Comparison of ENCODE assay signal across 11 cellular contexts in the genomic region with DNA sequence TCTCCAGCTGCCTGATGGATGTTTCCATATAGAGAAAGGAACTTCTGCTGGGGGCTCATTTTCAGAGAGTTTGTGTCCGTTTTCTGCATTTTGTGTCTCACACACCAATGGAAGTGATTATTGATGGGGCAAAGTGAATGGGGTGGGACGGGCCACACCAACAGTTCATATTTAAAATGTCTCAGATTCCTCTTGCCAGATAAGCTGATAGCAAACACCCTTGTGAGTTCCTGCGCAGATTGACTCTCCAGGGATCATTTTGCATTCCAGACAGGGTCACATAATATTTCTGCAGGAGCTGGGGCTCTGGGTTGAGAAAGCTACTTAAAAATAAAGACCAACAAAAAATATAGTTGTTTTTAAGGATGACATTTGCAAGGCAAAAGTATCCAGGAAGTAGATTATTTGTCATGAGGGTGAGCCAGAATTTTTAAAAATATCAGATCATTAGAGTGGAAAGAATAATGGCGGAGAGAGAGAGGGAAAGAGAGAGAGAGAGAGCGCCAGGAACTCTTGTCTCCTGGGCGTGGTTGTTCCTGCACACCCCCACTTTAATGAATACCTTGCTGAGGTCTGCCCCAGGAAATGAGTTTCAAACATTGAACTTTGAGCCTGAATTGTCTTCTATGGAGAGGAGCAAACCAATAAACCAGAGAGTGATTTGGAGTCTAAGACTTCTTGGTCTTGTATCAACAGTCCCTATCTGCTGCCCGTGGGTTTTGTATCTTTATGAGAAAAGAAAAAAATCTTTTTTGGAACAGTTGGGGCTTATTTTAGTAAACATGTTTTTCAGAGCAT. TPM values are rescaled to one million over a fixed set of nuclear protein-coding genes. Genes with fewer than 3 reads are reported as not detected.
DNase-seq lines count a peak whose midpoint lies in the region; ATAC-seq and TF ChIP-seq lines count a peak whose summit lies in the region.
"Had no signal": no experiment of that assay in that cellular context is flagged by ENCODE, and none has a peak within 500 bp of the region (broad histone marks: within the 10 kb centered on the region; RNA-seq: fewer than 3 reads in every experiment).

No MANE protein-coding gene starts in this region.

- no peaks in the 10 kb centered on the region for H3K9me3 Mint-ChIP-seq in activated naive CD8-positive, alpha-beta T cell treated with anti-CD3 and anti-CD28 coated beads for 36 hours
- no peaks in the 10 kb centered on the region for H3K9me3 Mint-ChIP-seq in stimulated activated naive CD8-positive, alpha-beta T cell treated with anti-CD3 and anti-CD28 coated beads, Interleukin-15, amount 100 ng/mL, for 72 hours

- peak overlapping the region; percentile 57 for H3K4me2 ChIP-seq in hepatocyte

- H3K4me3 Mint-ChIP-seq in activated naive CD8-positive, alpha-beta T cell treated with anti-CD3 and anti-CD28 coated beads for 36 hours, result no peak overlapping the region
- H3K4me3 Mint-ChIP-seq in stimulated activated naive CD8-positive, alpha-beta T cell treated with anti-CD3 and anti-CD28 coated beads, Interleukin-15, amount 100 ng/mL, for 72 hours, result peak overlapping the region; percentile 25 to 69

- no peak for ATAC-seq in stimulated activated naive CD8-positive, alpha-beta T cell treated with anti-CD3 and anti-CD28 coated beads, Interleukin-15, amount 100 ng/mL, for 72 hours
- ATAC-seq in GM18505 (IDR thresholded peaks at IDR 0.05; ENCODE audit: unreplicated experiment), result no peak

- peak overlapping the region; percentile 87 for H3K27ac ChIP-seq in hepatocyte

- no peaks in the 10 kb centered on the region for H3K9me2 ChIP-seq in hepatocyte (replicated peaks; ENCODE audit: insufficient read depth)

- TF ChIP-seq POLR2A in GM18505 (IDR thresholded peaks at IDR 0.05; ENCODE audit: borderline replicate concordance, extremely low read depth, insufficient read depth, insufficient read length), result no peak

- peaks cover 16% of the 10 kb centered on the region for H3K79me2 ChIP-seq in hepatocyte

- H3K27me3 Mint-ChIP-seq in activated naive CD8-positive, alpha-beta T cell treated with anti-CD3 and anti-CD28 coated beads for 36 hours, result no peaks in the 10 kb centered on the region
- H3K27me3 Mint-ChIP-seq in stimulated activated naive CD8-positive, alpha-beta T cell treated with anti-CD3 and anti-CD28 coated beads, Interleukin-15, amount 100 ng/mL, for 72 hours, result no peaks in the 10 kb centered on the region

- DNase-seq in LoVo (ENCODE audit: low spot score) (peak; percentile 74), hepatocyte (ENCODE audit: low spot score) (peak; percentile 65), NK-92 (lab: John Stamatoyannopoulos, UW; ENCODE audit: unreplicated experiment) (no peak), GM10266 (ENCODE audit: extremely low spot score) (no peak)
- DNase-seq in activated naive CD8-positive, alpha-beta T cell treated with anti-CD3 and anti-CD28 coated beads for 36 hours, result no peak
- DNase-seq in stimulated activated naive CD8-positive, alpha-beta T cell treated with anti-CD3 and anti-CD28 coated beads, Interleukin-15, amount 100 ng/mL, for 72 hours, result no peak
- DNase-seq in activated CD4-positive, alpha-beta T cell treated with anti-CD3 and anti-CD28 coated beads, Interleukin-2, amount 50 U/mL, for 1 hour, result no peak
- DNase-seq: activated T-cell treated with anti-CD3 and anti-CD28 coated beads, Interleukin-2, amount 50 U/mL, for 1 hour; NCI-H510A; stimulated activated CD4-positive, alpha-beta T cell treated with anti-CD3 and anti-CD28 coated beads, Interleukin-12 subunit alpha, Interleukin-12 subunit beta, amount 100 ng/mL, for 4 hours had no signal

- H4K20me1 ChIP-seq in hepatocyte (ENCODE audit: insufficient read depth, poor library complexity, severe bottlenecking), result no peaks in the 10 kb centered on the region

- H3K9me3 ChIP-seq in hepatocyte (ENCODE audit: low read depth), result no peaks in the 10 kb centered on the region

- peaks cover 60% of the 10 kb centered on the region for H3K4me1 ChIP-seq in hepatocyte (ENCODE audit: insufficient read depth)

- peaks cover 28% of the 10 kb centered on the region for H3K36me3 Mint-ChIP-seq in activated naive CD8-positive, alpha-beta T cell treated with anti-CD3 and anti-CD28 coated beads for 36 hours

- no peaks in the 10 kb centered on the region for H3K27me3 ChIP-seq in hepatocyte

- H3K4me3 ChIP-seq in hepatocyte, result no peak overlapping the region

- TF ChIP-seq CTCF in hepatocyte (IDR thresholded peaks at IDR 0.05; ENCODE audit: poor library complexity) (no peak), GM10266 (IDR thresholded peaks at IDR 0.05; ENCODE audit: control insufficient read depth, insufficient read depth, low read depth, missing control alignments) (no peak)

- H3K4me1 Mint-ChIP-seq in activated naive CD8-positive, alpha-beta T cell treated with anti-CD3 and anti-CD28 coated beads for 36 hours, result peaks cover 53% of the 10 kb centered on the region
- H3K4me1 Mint-ChIP-seq in stimulated activated naive CD8-positive, alpha-beta T cell treated with anti-CD3 and anti-CD28 coated beads, Interleukin-15, amount 100 ng/mL, for 72 hours, result peaks cover 73% of the 10 kb centered on the region

- H3K27ac Mint-ChIP-seq in activated naive CD8-positive, alpha-beta T cell treated with anti-CD3 and anti-CD28 coated beads for 36 hours, result peak overlapping the region; percentile 72
- H3K27ac Mint-ChIP-seq in stimulated activated naive CD8-positive, alpha-beta T cell treated with anti-CD3 and anti-CD28 coated beads, Interleukin-15, amount 100 ng/mL, for 72 hours, result peak overlapping the region; percentile 20 to 92

- no peaks in the 10 kb centered on the region for H3K36me3 ChIP-seq in hepatocyte (replicated peaks; ENCODE audit: insufficient read depth, low read depth)

- WGBS in hepatocyte (ENCODE audit: low lambda C conversion rate, missing lambda C conversion rate), result 48% methylated on average over 7 of the region's 7 CpGs

- H2AFZ ChIP-seq in hepatocyte, result no peak overlapping the region

RNA-seq across cellular contexts. Expression of a gene that starts 33.3 kb away (rescaled TPM):
- total RNA-seq in activated naive CD8-positive, alpha-beta T cell treated with anti-CD3 and anti-CD28 coated beads for 36 hours, result 10 to 100 TPM; 54.4 to 59.7 TPM
- 55.6 and 56.0 TPM in 2 replicates for total RNA-seq in hepatocyte
- 36.8 and 55.8 TPM in 2 replicates for polyA plus RNA-seq in hepatocyte

Comparison
In these comparisons a context has a peak if more than half of its experiments do, and no peak if none do; other contexts are left out.
1. DNase-seq: peak in LoVo (single experiment) and hepatocyte (single experiment); none in activated naive CD8-positive, alpha-beta T cell treated with anti-CD3 and anti-CD28 coated beads for 36 hours (single experiment), stimulated activated naive CD8-positive, alpha-beta T cell treated with anti-CD3 and anti-CD28 coated beads, Interleukin-15, amount 100 ng/mL, for 72 hours (0 of 2), NK-92 (single experiment), GM10266 (single experiment) and activated CD4-positive, alpha-beta T cell treated with anti-CD3 and anti-CD28 coated beads, Interleukin-2, amount 50 U/mL, for 1 hour (single experiment).